2 cellular contexts compared by ENCODE assay signal in genomic region chr1:1759456-1760344, GRCh38.
A peak's percentile ranks its signal among the peaks of the same experiment; 100 is the strongest.
TF ChIP-seq lines count a peak whose summit lies in the region.

No MANE protein-coding gene starts in this region.

TF ChIP-seq in K562, 482 proteins besides CTCF, POLR2A, EP300 and RAD21 (continued from another document):
- TF ChIP-seq RBM22 (IDR thresholded peaks at IDR 0.05; ENCODE audit: low read depth, low read length, poor library complexity, severe bottlenecking) (peak; percentile 2), ZBTB1 (CRISPR knock-in tag; IDR thresholded peaks at IDR 0.05; ENCODE audit: borderline replicate concordance, low read depth) (no peak)
TF ChIP-seq in K562: peak in this region for 3.

TF ChIP-seq in SK-N-SH treated with all-trans-retinoic acid at 6 μM for 48 hours, 23 proteins besides CTCF, POLR2A, EP300 and RAD21 (continued from another document):
- no peak for TF ChIP-seq TSHZ2 (CRISPR knock-in tag; IDR thresholded peaks at IDR 0.05)
TF ChIP-seq in SK-N-SH treated with all-trans-retinoic acid at 6 μM for 48 hours: peak in this region for 0.
